Comparison of ENCODE assay signal across 1 cellular context in genomic region chr12:4604684-4605193, GRCh38.
TF ChIP-seq lines count a peak whose summit lies in the region.

No MANE protein-coding gene starts in this region.

TF ChIP-seq in HepG2, 621 proteins besides CTCF, POLR2A, EP300 and RAD21 (continued from another document and continues in another):
- TF ChIP-seq ZBTB25 (CRISPR knock-in tag; IDR thresholded peaks at IDR 0.05): no peak
- no peak for TF ChIP-seq ZBTB46 (CRISPR knock-in tag; IDR thresholded peaks at IDR 0.05; ENCODE audit: borderline replicate concordance)
- no peak for TF ChIP-seq ARNTL (CRISPR knock-in tag; IDR thresholded peaks at IDR 0.05)
- TF ChIP-seq ZNF350 (CRISPR knock-in tag; IDR thresholded peaks at IDR 0.05; ENCODE audit: borderline replicate concordance, low read depth): peak; percentile 51; the same call in 1 of the 2 replicates
- no peak for TF ChIP-seq HHEX (CRISPR knock-in tag; IDR thresholded peaks at IDR 0.05)
- TF ChIP-seq ZNF605 (CRISPR knock-in tag; IDR thresholded peaks at IDR 0.05): 0 out of 2 replicates have a peak, but pooled peaks have one; percentile 47
- TF ChIP-seq KDM6A (CRISPR knock-in tag; IDR thresholded peaks at IDR 0.05; ENCODE audit: low read depth): no peak
- TF ChIP-seq, protein P1, sequence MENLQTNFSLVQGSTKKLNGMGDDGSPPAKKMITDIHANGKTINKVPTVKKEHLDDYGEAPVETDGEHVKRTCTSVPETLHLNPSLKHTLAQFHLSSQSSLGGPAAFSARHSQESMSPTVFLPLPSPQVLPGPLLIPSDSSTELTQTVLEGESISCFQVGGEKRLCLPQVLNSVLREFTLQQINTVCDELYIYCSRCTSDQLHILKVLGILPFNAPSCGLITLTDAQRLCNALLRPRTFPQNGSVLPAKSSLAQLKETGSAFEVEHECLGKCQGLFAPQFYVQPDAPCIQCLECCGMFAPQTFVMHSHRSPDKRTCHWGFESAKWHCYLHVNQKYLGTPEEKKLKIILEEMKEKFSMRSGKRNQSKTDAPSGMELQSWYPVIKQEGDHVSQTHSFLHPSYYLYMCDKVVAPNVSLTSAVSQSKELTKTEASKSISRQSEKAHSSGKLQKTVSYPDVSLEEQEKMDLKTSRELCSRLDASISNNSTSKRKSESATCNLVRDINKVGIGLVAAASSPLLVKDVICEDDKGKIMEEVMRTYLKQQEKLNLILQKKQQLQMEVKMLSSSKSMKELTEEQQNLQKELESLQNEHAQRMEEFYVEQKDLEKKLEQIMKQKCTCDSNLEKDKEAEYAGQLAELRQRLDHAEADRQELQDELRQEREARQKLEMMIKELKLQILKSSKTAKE (CRISPR knock-in tag; IDR thresholded peaks at IDR 0.05; ENCODE audit: borderline replicate concordance): no peak
- TF ChIP-seq RARG (CRISPR knock-in tag; IDR thresholded peaks at IDR 0.05; ENCODE audit: low read depth): no peak
- TF ChIP-seq, protein P2, sequence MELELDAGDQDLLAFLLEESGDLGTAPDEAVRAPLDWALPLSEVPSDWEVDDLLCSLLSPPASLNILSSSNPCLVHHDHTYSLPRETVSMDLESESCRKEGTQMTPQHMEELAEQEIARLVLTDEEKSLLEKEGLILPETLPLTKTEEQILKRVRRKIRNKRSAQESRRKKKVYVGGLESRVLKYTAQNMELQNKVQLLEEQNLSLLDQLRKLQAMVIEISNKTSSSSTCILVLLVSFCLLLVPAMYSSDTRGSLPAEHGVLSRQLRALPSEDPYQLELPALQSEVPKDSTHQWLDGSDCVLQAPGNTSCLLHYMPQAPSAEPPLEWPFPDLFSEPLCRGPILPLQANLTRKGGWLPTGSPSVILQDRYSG (CRISPR knock-in tag; IDR thresholded peaks at IDR 0.05): no peak
- TF ChIP-seq, protein P3, sequence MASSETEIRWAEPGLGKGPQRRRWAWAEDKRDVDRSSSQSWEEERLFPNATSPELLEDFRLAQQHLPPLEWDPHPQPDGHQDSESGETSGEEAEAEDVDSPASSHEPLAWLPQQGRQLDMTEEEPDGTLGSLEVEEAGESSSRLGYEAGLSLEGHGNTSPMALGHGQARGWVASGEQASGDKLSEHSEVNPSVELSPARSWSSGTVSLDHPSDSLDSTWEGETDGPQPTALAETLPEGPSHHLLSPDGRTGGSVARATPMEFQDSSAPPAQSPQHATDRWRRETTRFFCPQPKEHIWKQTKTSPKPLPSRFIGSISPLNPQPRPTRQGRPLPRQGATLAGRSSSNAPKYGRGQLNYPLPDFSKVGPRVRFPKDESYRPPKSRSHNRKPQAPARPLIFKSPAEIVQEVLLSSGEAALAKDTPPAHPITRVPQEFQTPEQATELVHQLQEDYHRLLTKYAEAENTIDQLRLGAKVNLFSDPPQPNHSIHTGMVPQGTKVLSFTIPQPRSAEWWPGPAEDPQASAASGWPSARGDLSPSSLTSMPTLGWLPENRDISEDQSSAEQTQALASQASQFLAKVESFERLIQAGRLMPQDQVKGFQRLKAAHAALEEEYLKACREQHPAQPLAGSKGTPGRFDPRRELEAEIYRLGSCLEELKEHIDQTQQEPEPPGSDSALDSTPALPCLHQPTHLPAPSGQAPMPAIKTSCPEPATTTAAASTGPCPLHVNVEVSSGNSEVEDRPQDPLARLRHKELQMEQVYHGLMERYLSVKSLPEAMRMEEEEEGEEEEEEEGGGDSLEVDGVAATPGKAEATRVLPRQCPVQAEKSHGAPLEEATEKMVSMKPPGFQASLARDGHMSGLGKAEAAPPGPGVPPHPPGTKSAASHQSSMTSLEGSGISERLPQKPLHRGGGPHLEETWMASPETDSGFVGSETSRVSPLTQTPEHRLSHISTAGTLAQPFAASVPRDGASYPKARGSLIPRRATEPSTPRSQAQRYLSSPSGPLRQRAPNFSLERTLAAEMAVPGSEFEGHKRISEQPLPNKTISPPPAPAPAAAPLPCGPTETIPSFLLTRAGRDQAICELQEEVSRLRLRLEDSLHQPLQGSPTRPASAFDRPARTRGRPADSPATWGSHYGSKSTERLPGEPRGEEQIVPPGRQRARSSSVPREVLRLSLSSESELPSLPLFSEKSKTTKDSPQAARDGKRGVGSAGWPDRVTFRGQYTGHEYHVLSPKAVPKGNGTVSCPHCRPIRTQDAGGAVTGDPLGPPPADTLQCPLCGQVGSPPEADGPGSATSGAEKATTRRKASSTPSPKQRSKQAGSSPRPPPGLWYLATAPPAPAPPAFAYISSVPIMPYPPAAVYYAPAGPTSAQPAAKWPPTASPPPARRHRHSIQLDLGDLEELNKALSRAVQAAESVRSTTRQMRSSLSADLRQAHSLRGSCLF (CRISPR knock-in tag; IDR thresholded peaks at IDR 0.05; ENCODE audit: borderline replicate concordance): no peak
- TF ChIP-seq KMT2A (CRISPR knock-in tag; IDR thresholded peaks at IDR 0.05): peak; percentile 85; the same call in 1 of the 2 replicates
- no peak for TF ChIP-seq MED8 (CRISPR knock-in tag; IDR thresholded peaks at IDR 0.05; ENCODE audit: insufficient replicate concordance)
- no peak for TF ChIP-seq XBP1 (CRISPR knock-in tag; IDR thresholded peaks at IDR 0.05)
- no peak for TF ChIP-seq ZBTB21 (CRISPR knock-in tag; IDR thresholded peaks at IDR 0.05)
- no peak for TF ChIP-seq SMAD1 (CRISPR knock-in tag; IDR thresholded peaks at IDR 0.05; ENCODE audit: borderline replicate concordance, low read depth)
- TF ChIP-seq PRMT3 (CRISPR knock-in tag; IDR thresholded peaks at IDR 0.05; ENCODE audit: borderline replicate concordance, low read depth): no peak
- no peak for TF ChIP-seq ONECUT2 (CRISPR knock-in tag; IDR thresholded peaks at IDR 0.05)
- no peak for TF ChIP-seq KLF12 (CRISPR knock-in tag; IDR thresholded peaks at IDR 0.05; ENCODE audit: borderline replicate concordance)
- no peak for TF ChIP-seq HNRNPK (IDR thresholded peaks at IDR 0.05; ENCODE audit: low read depth, low read length, poor library complexity, severe bottlenecking)
- TF ChIP-seq ZNF263 (CRISPR knock-in tag; IDR thresholded peaks at IDR 0.05): no peak
- TF ChIP-seq, protein P4, sequence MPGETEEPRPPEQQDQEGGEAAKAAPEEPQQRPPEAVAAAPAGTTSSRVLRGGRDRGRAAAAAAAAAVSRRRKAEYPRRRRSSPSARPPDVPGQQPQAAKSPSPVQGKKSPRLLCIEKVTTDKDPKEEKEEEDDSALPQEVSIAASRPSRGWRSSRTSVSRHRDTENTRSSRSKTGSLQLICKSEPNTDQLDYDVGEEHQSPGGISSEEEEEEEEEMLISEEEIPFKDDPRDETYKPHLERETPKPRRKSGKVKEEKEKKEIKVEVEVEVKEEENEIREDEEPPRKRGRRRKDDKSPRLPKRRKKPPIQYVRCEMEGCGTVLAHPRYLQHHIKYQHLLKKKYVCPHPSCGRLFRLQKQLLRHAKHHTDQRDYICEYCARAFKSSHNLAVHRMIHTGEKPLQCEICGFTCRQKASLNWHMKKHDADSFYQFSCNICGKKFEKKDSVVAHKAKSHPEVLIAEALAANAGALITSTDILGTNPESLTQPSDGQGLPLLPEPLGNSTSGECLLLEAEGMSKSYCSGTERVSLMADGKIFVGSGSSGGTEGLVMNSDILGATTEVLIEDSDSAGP (CRISPR knock-in tag; IDR thresholded peaks at IDR 0.05; ENCODE audit: borderline replicate concordance): peak; percentile 62; the same call in 1 of the 2 replicates
- TF ChIP-seq ZBTB40 (IDR thresholded peaks at IDR 0.05): no peak
- TF ChIP-seq ZBTB40 (CRISPR knock-in tag; IDR thresholded peaks at IDR 0.05): no peak
- no peak for TF ChIP-seq NR2F6 (IDR thresholded peaks at IDR 0.05)
- TF ChIP-seq NR2F6 (CRISPR knock-in tag; IDR thresholded peaks at IDR 0.05): no peak
- TF ChIP-seq TMF1 (CRISPR knock-in tag; IDR thresholded peaks at IDR 0.05; ENCODE audit: low read depth): no peak
- no peak for TF ChIP-seq ZNF33B (CRISPR knock-in tag; IDR thresholded peaks at IDR 0.05)
- TF ChIP-seq GRHL1 (CRISPR knock-in tag; conservative IDR thresholded peaks at IDR 0.05): no peak
